In genomic region chr5:10619649-10620048, GRCh38 we compare ENCODE assay signal across 28 cellular contexts.
"Had no signal": no experiment of that assay in that cellular context is flagged by ENCODE, and none has a peak within 500 bp of the region (broad histone marks: within the 10 kb centered on the region; RNA-seq: fewer than 3 reads in every experiment).

No MANE protein-coding gene starts in this region.

- H3K4me2 ChIP-seq: hepatocyte had no signal

- H3K27ac Mint-ChIP-seq: dendritic cell treated with granulocyte-macrophage colony-stimulating factor and Interleukin-4, amounts not matched to agents 40 ng/mL and 50 ng/mL, for 4 days; mesothelial cell of epicardium; nephron progenitor cell; progenitor cell of endocrine pancreas; stimulated activated effector memory CD8-positive, alpha-beta T cell treated with anti-CD3 and anti-CD28 coated beads, Interleukin-12 subunit alpha, Interleukin-12 subunit beta, amount 100 ng/mL, for 72 hours; stimulated activated naive CD8-positive, alpha-beta T cell treated with anti-CD3 and anti-CD28 coated beads, Interleukin-15, Interleukin-2, amounts not matched to agents 100 ng/mL and 50 ng/mL, for 24 hours had no signal

- ATAC-seq: foreskin keratinocyte; gastroesophageal sphincter; heart left ventricle; left lobe of liver; mucosa of descending colon; pancreas; right lobe of liver; stimulated activated effector memory CD8-positive, alpha-beta T cell treated with anti-CD3 and anti-CD28 coated beads, Interleukin-12 subunit alpha, Interleukin-12 subunit beta, amount 100 ng/mL, for 72 hours had no signal

- H3K27me3 ChIP-seq: foreskin keratinocyte, heart left ventricle, hepatocyte, pancreas, right lobe of liver, tibial nerve, upper lobe of left lung had no signal

- H3K4me3 ChIP-seq: esophagus muscularis mucosa, gastroesophageal sphincter, heart left ventricle, hepatocyte, lung, mucosa of descending colon, pancreas, right lobe of liver, thoracic aorta, tibial nerve, upper lobe of left lung had no signal

- H3K4me3 Mint-ChIP-seq: dendritic cell treated with granulocyte-macrophage colony-stimulating factor and Interleukin-4, amounts not matched to agents 40 ng/mL and 50 ng/mL, for 4 days; mesothelial cell of epicardium; nephron progenitor cell; stimulated activated effector memory CD8-positive, alpha-beta T cell treated with anti-CD3 and anti-CD28 coated beads, Interleukin-12 subunit alpha, Interleukin-12 subunit beta, amount 100 ng/mL, for 72 hours; stimulated activated naive CD8-positive, alpha-beta T cell treated with anti-CD3 and anti-CD28 coated beads, Interleukin-15, Interleukin-2, amounts not matched to agents 100 ng/mL and 50 ng/mL, for 24 hours had no signal

- H3K9me3 ChIP-seq: gastroesophageal sphincter, mucosa of descending colon, pancreas, right lobe of liver, thoracic aorta, upper lobe of left lung had no signal

- H3K9me3 Mint-ChIP-seq: dendritic cell treated with granulocyte-macrophage colony-stimulating factor and Interleukin-4, amounts not matched to agents 40 ng/mL and 50 ng/mL, for 4 days; stimulated activated effector memory CD8-positive, alpha-beta T cell treated with anti-CD3 and anti-CD28 coated beads, Interleukin-12 subunit alpha, Interleukin-12 subunit beta, amount 100 ng/mL, for 72 hours; stimulated activated naive CD8-positive, alpha-beta T cell treated with anti-CD3 and anti-CD28 coated beads, Interleukin-15, Interleukin-2, amounts not matched to agents 100 ng/mL and 50 ng/mL, for 24 hours had no signal

- H3K27ac ChIP-seq: esophagus muscularis mucosa, foreskin keratinocyte, gastroesophageal sphincter, heart left ventricle, hepatocyte, pancreas, right lobe of liver, thoracic aorta, tibial nerve, upper lobe of left lung had no signal

- DNase-seq: effector CD8-positive, alpha-beta T cell; foreskin keratinocyte; heart left ventricle; kidney; mesenchymal stem cell; mucosa of descending colon; naive B cell; nephron progenitor cell; occipital lobe; pancreas; right lobe of liver; small intestine; stimulated activated CD4-positive, alpha-beta T cell treated with anti-CD3 and anti-CD28 coated beads, Interleukin-12 subunit alpha, Interleukin-12 subunit beta, amount 100 ng/mL, for 4 hours; stimulated activated CD4-positive, alpha-beta T cell treated with anti-CD3 and anti-CD28 coated beads, Interleukin-2, amount 100 ng/mL, for 24 hours; stimulated activated CD4-positive, alpha-beta T cell treated with anti-CD3 and anti-CD28 coated beads, Interleukin-4, amount 100 ng/mL, for 24 hours; upper lobe of left lung had no signal

- H3K4me1 ChIP-seq: esophagus muscularis mucosa, foreskin keratinocyte, gastroesophageal sphincter, pancreas, right lobe of liver had no signal

- H3K27me3 Mint-ChIP-seq: naive B cell; stimulated activated naive CD8-positive, alpha-beta T cell treated with anti-CD3 and anti-CD28 coated beads, Interleukin-15, Interleukin-2, amounts not matched to agents 100 ng/mL and 50 ng/mL, for 24 hours had no signal

- H2AFZ ChIP-seq: hepatocyte had no signal

- H3K36me3 ChIP-seq: gastroesophageal sphincter, pancreas, right lobe of liver, thoracic aorta, upper lobe of left lung had no signal
